ENCODE assay signal across 12 cellular contexts in genomic region chr9:16268037-16269010, GRCh38.
DNase-seq lines count a peak whose midpoint lies in the region; ATAC-seq and TF ChIP-seq lines count a peak whose summit lies in the region.
"Had no signal": no experiment of that assay in that cellular context is flagged by ENCODE, and none has a peak within 500 bp of the region (broad histone marks: within the 10 kb centered on the region; RNA-seq: fewer than 3 reads in every experiment).

No MANE protein-coding gene starts in this region.

- ATAC-seq in left cardiac atrium: peak; percentile 41 to 61
- ATAC-seq: effector memory CD8-positive, alpha-beta T cell had no signal

- H3K4me3 ChIP-seq in right atrium auricular region: peak overlapping the region in 1 of 2 donors; percentile 30
- no peak overlapping the region for H3K4me3 ChIP-seq in colonic mucosa

- H3K9me3 Mint-ChIP-seq in nephron progenitor cell: peaks cover 6% of the 10 kb centered on the region
- peaks cover 4% of the 10 kb centered on the region for H3K9me3 Mint-ChIP-seq in activated CD4-positive, alpha-beta memory T cell treated with anti-CD3 and anti-CD28 coated beads, Interleukin-2, amount 10 ng/mL, durations not matched to agents 7 days and 5 days
- peaks cover 4% of the 10 kb centered on the region for H3K9me3 Mint-ChIP-seq in activated CD4-positive, alpha-beta memory T cell treated with anti-CD3 and anti-CD28 coated beads for 36 hours

- DNase-seq in left cardiac atrium (no peak), right atrium auricular region (ENCODE audit: low spot score) (no peak), colonic mucosa (no peak), nephron progenitor cell (no peak), NCI-H748 treated with DMSO at 0.1 percent for 48 hours (lab: John Stamatoyannopoulos, UW) (no peak), HuH-7 (ENCODE audit: low spot score) (no peak)
- no peak for DNase-seq in activated CD4-positive, alpha-beta memory T cell treated with anti-CD3 and anti-CD28 coated beads, Interleukin-2, amount 10 ng/mL, durations not matched to agents 7 days and 5 days
- no peak for DNase-seq in activated CD4-positive, alpha-beta memory T cell treated with anti-CD3 and anti-CD28 coated beads for 36 hours
- DNase-seq: activated CD8-positive, alpha-beta memory T cell treated with anti-CD3 and anti-CD28 coated beads, Interleukin-2, amount 10 ng/mL, durations not matched to agents 7 days and 5 days; effector memory CD8-positive, alpha-beta T cell; hypothalamus; NCI-H1930 had no signal

- no peak overlapping the region for H3K9ac ChIP-seq in colonic mucosa (ENCODE audit: low read depth in 2 of 2, low read length in 2 of 2)

- H3K27me3 ChIP-seq in right atrium auricular region (no peaks in the 10 kb centered on the region), colonic mucosa (no peaks in the 10 kb centered on the region)

- peak overlapping the region; percentile 12 for H3K27ac Mint-ChIP-seq in nephron progenitor cell
- H3K27ac Mint-ChIP-seq in activated CD4-positive, alpha-beta memory T cell treated with anti-CD3 and anti-CD28 coated beads, Interleukin-2, amount 10 ng/mL, durations not matched to agents 7 days and 5 days: no peak overlapping the region
- H3K27ac Mint-ChIP-seq in activated CD4-positive, alpha-beta memory T cell treated with anti-CD3 and anti-CD28 coated beads for 36 hours: no peak overlapping the region
- H3K27ac Mint-ChIP-seq: activated CD8-positive, alpha-beta memory T cell treated with anti-CD3 and anti-CD28 coated beads, Interleukin-2, amount 10 ng/mL, durations not matched to agents 7 days and 5 days had no signal

- TF ChIP-seq CTCF in right atrium auricular region (IDR thresholded peaks at IDR 0.05) (no peak), colonic mucosa (IDR thresholded peaks at IDR 0.05) (no peak), nephron progenitor cell (IDR thresholded peaks at IDR 0.05) (no peak)

- POLR2A ChIA-PET in activated CD4-positive, alpha-beta memory T cell treated with anti-CD3 and anti-CD28 coated beads, Interleukin-2, amount 10 ng/mL, durations not matched to agents 7 days and 5 days (lab: Charles Lee): no interaction called here
- POLR2A ChIA-PET in activated CD4-positive, alpha-beta memory T cell treated with anti-CD3 and anti-CD28 coated beads for 36 hours (lab: Charles Lee): no interaction called here

- H3K9me3 ChIP-seq in right atrium auricular region (no peaks in the 10 kb centered on the region), colonic mucosa (no peaks in the 10 kb centered on the region)

- H3K27me3 Mint-ChIP-seq in nephron progenitor cell (ENCODE audit: low read depth, poor library complexity): peaks cover 1% of the 10 kb centered on the region
- no peaks in the 10 kb centered on the region for H3K27me3 Mint-ChIP-seq in activated CD4-positive, alpha-beta memory T cell treated with anti-CD3 and anti-CD28 coated beads, Interleukin-2, amount 10 ng/mL, durations not matched to agents 7 days and 5 days
- no peaks in the 10 kb centered on the region for H3K27me3 Mint-ChIP-seq in activated CD4-positive, alpha-beta memory T cell treated with anti-CD3 and anti-CD28 coated beads for 36 hours
- H3K27me3 Mint-ChIP-seq: activated CD8-positive, alpha-beta memory T cell treated with anti-CD3 and anti-CD28 coated beads, Interleukin-2, amount 10 ng/mL, durations not matched to agents 7 days and 5 days; effector memory CD8-positive, alpha-beta T cell had no signal

- CTCF ChIA-PET in activated CD4-positive, alpha-beta memory T cell treated with anti-CD3 and anti-CD28 coated beads, Interleukin-2, amount 10 ng/mL, durations not matched to agents 7 days and 5 days (lab: Charles Lee): no interaction called here
- CTCF ChIA-PET in activated CD4-positive, alpha-beta memory T cell treated with anti-CD3 and anti-CD28 coated beads for 36 hours (lab: Charles Lee): interaction anchor here (1.0 kb wide), 1 partner anchor 9 kb away, joined by 4 read pairs; no protein-coding TSS in a partner anchor

- intact Hi-C loops in left cardiac atrium (cut with DNase I) (no loop called here), colonic mucosa (cut with DNase I) (no loop called here)
- intact Hi-C loops in activated CD4-positive, alpha-beta memory T cell treated with anti-CD3 and anti-CD28 coated beads for 36 hours (cut with micrococcal nuclease): no loop called here

- H3K36me3 ChIP-seq in right atrium auricular region (no peaks in the 10 kb centered on the region), colonic mucosa (no peaks in the 10 kb centered on the region)

- no peak overlapping the region for H3K27ac ChIP-seq in right atrium auricular region
- H3K27ac ChIP-seq in colonic mucosa: peak overlapping the region; percentile 12

- H3K36me3 Mint-ChIP-seq in nephron progenitor cell (ENCODE audit: low read depth): no peaks in the 10 kb centered on the region
- H3K36me3 Mint-ChIP-seq in activated CD4-positive, alpha-beta memory T cell treated with anti-CD3 and anti-CD28 coated beads, Interleukin-2, amount 10 ng/mL, durations not matched to agents 7 days and 5 days (ENCODE audit: low read depth): no peaks in the 10 kb centered on the region
- H3K36me3 Mint-ChIP-seq in activated CD4-positive, alpha-beta memory T cell treated with anti-CD3 and anti-CD28 coated beads for 36 hours: no peaks in the 10 kb centered on the region
- H3K36me3 Mint-ChIP-seq: activated CD8-positive, alpha-beta memory T cell treated with anti-CD3 and anti-CD28 coated beads, Interleukin-2, amount 10 ng/mL, durations not matched to agents 7 days and 5 days had no signal

- no peaks in the 10 kb centered on the region for H3K4me1 ChIP-seq in right atrium auricular region
- H3K4me1 ChIP-seq in colonic mucosa: no peaks in the 10 kb centered on the region

- H3K4me3 Mint-ChIP-seq in nephron progenitor cell: no peak overlapping the region
- no peak overlapping the region for H3K4me3 Mint-ChIP-seq in activated CD4-positive, alpha-beta memory T cell treated with anti-CD3 and anti-CD28 coated beads, Interleukin-2, amount 10 ng/mL, durations not matched to agents 7 days and 5 days
- no peak overlapping the region for H3K4me3 Mint-ChIP-seq in activated CD4-positive, alpha-beta memory T cell treated with anti-CD3 and anti-CD28 coated beads for 36 hours

- H3K4me1 Mint-ChIP-seq in nephron progenitor cell: peaks cover 43% of the 10 kb centered on the region
- no peaks in the 10 kb centered on the region for H3K4me1 Mint-ChIP-seq in activated CD4-positive, alpha-beta memory T cell treated with anti-CD3 and anti-CD28 coated beads, Interleukin-2, amount 10 ng/mL, durations not matched to agents 7 days and 5 days
- H3K4me1 Mint-ChIP-seq in activated CD4-positive, alpha-beta memory T cell treated with anti-CD3 and anti-CD28 coated beads for 36 hours (ENCODE audit: low read depth): no peaks in the 10 kb centered on the region
